ENCODE assay signal across 8 cellular contexts in genomic region chr9:107340920-107341632, GRCh38. TPM values are rescaled to one million over a fixed set of nuclear protein-coding genes. Genes with fewer than 3 reads are reported as not detected.
DNase-seq lines count a peak whose midpoint lies in the region; ATAC-seq, FAIRE-seq and TF ChIP-seq lines count a peak whose summit lies in the region.

No MANE protein-coding gene starts in this region.

- intact Hi-C loops in adrenal gland (cut with DNase I) (loop anchor here (5.0 to 10.0 kb wide), 2 partner anchors 96 to 104 kb away; no protein-coding TSS in a partner anchor), right cardiac atrium (cut with DNase I) (loop anchor here in 1 of 4 donors (10.0 kb wide), 1 partner anchor 106 kb away; no protein-coding TSS in a partner anchor), gastrocnemius medialis (cut with DNase I; ENCODE audit: low total_unique reads) (loop anchor here (1.0 to 10.0 kb wide), 3 partner anchors 100 to 204 kb away; no protein-coding TSS in a partner anchor)

- TF ChIP-seq POLR2A in GM12892 (IDR thresholded peaks at IDR 0.05; ENCODE audit: low read depth, low read length) (no peak), adrenal gland (IDR thresholded peaks at IDR 0.05) (no peak), gastrocnemius medialis (IDR thresholded peaks at IDR 0.05) (no peak)

- H3K36me3 ChIP-seq in adrenal gland (replicated peaks in 1 of 2) (no peaks in the 10 kb centered on the region), gastrocnemius medialis (peaks cover 0 to 8% of the 10 kb centered on the region in 2 donors)

- WGBS in adrenal gland, 4 donors = 35 to 42% (median 38%) methylated on average over 15 to 18 of the region's 18 CpGs
- 46% methylated on average over 18 of the region's 18 CpGs for WGBS in right cardiac atrium

- H3K4me1 ChIP-seq in adrenal gland (replicated peaks in 1 of 2) = peaks cover 11 to 17% of the 10 kb centered on the region in 2 donors
- H3K4me1 ChIP-seq in right cardiac atrium (ENCODE audit: control insufficient read depth, insufficient read depth, low read length) = no peaks in the 10 kb centered on the region
- peaks cover 28 to 34% of the 10 kb centered on the region in 2 donors for H3K4me1 ChIP-seq in gastrocnemius medialis

- FAIRE-seq in GM12892 (lab: Jason Lieb, UNC) = peak; percentile 44

- in situ Hi-C loops in gastrocnemius medialis (cut with MboI; ENCODE audit: low sequenced_read_pairs in 4 of 4) = loop anchor here in 2 of 4 donors (10.0 to 25.0 kb wide), 2 partner anchors 104 to 106 kb away; no protein-coding TSS in a partner anchor

- H3K27me3 ChIP-seq in adrenal gland (no peaks in the 10 kb centered on the region), right cardiac atrium (ENCODE audit: control insufficient read depth, insufficient read depth) (no peaks in the 10 kb centered on the region), gastrocnemius medialis (no peaks in the 10 kb centered on the region)

- no peak overlapping the region for H3K4me3 ChIP-seq in adrenal gland
- no peak overlapping the region for H3K4me3 ChIP-seq in right cardiac atrium (ENCODE audit: low read length)
- H3K4me3 ChIP-seq in gastrocnemius medialis = no peak overlapping the region

- DNase-seq in GM12892 (ENCODE audit: insufficient read length) (peak; percentile 70), NCI-H1048 (lab: John Stamatoyannopoulos, UW) (peak; percentile 53), T-helper 1 cell (peak; percentile 61 to 75 (median 69)), adrenal gland (peak; percentile 71 to 89 (median 83)), right cardiac atrium (peak; percentile 69 to 90 (median 87)), gastrocnemius medialis (peak; percentile 53 to 72), OCI-M2 (lab: John Stamatoyannopoulos, UW; ENCODE audit: unreplicated experiment) (no peak)

- no peaks in the 10 kb centered on the region for H3K9me3 ChIP-seq in adrenal gland (replicated peaks in 1 of 3)
- no peaks in the 10 kb centered on the region for H3K9me3 ChIP-seq in right cardiac atrium (ENCODE audit: control insufficient read depth, low read length)
- H3K9me3 ChIP-seq in gastrocnemius medialis = no peaks in the 10 kb centered on the region

- ATAC-seq in HG02588 (IDR thresholded peaks at IDR 0.05; ENCODE audit: unreplicated experiment) (peak; percentile 89), right cardiac atrium (peak; percentile 56 to 58), gastrocnemius medialis (peak; percentile 21 to 61)

- no peak overlapping the region for H3K27ac ChIP-seq in adrenal gland
- no peak overlapping the region for H3K27ac ChIP-seq in right cardiac atrium (ENCODE audit: low read length)
- no peak overlapping the region for H3K27ac ChIP-seq in gastrocnemius medialis

- TF ChIP-seq CTCF in adrenal gland (IDR thresholded peaks at IDR 0.05) (peak; percentile 83 to 90 (median 88)), gastrocnemius medialis (IDR thresholded peaks at IDR 0.05 in 4 of 5, conservative IDR thresholded peaks at IDR 0.05 in 1 of 5) (peak; percentile 71 to 95 (median 90))

RNA-seq across cellular contexts. Expression of gene RAD23B, which starts 58.0 kb away (rescaled TPM):
- 76.7 TPM for polyA plus RNA-seq in GM12892 (2012; ENCODE audit: missing spikeins)
- 100 to 1,000 TPM in 4 of 8 donors, 10 to 100 TPM in 4; 50.1 to 145 (median 92.1) TPM for total RNA-seq in adrenal gland
- polyA plus RNA-seq in adrenal gland = 100 to 1,000 TPM in 1 of 3 donors, 10 to 100 TPM in 2; 31.7 to 222 (median 32.7) TPM
- total RNA-seq in right cardiac atrium = 10 to 100 TPM; 85.4 to 95.0 (median 89.9) TPM
- 47.5 TPM for polyA plus RNA-seq in right cardiac atrium
- 100 to 1,000 TPM; 163 to 249 (median 188) TPM for total RNA-seq in gastrocnemius medialis
